Comparison of ENCODE assay signal across 8 cellular contexts in genomic region chr12:57751788-57752667, GRCh38. TPM values are rescaled to one million over a fixed set of nuclear protein-coding genes. Genes with fewer than 3 reads are reported as not detected.
DNase-seq lines count a peak whose midpoint lies in the region; ATAC-seq, FAIRE-seq and TF ChIP-seq lines count a peak whose summit lies in the region.

TSS of gene CDK4 (minus strand) at chr12:57752310. CDS start at chr12:57751717, 593 bp downstream.

- peak; percentile 82 to 92 (median 91) for TF ChIP-seq POLR2A in body of pancreas (IDR thresholded peaks at IDR 0.05)

- H3K36me3 ChIP-seq in body of pancreas (replicated peaks in 1 of 2; ENCODE audit: insufficient read depth in 1 of 2, low read depth in 2 of 2): peaks cover 0 to 4% of the 10 kb centered on the region in 2 donors

- TF ChIP-seq CTCF in 22Rv1 (IDR thresholded peaks at IDR 0.05) (no peak), body of pancreas (IDR thresholded peaks at IDR 0.05) (peak in 2 of 7 experiments; percentile 10 to 25)

- H3K27me3 ChIP-seq in body of pancreas: no peaks in the 10 kb centered on the region

- H3K9me3 ChIP-seq in body of pancreas: no peaks in the 10 kb centered on the region

- H3K4me3 ChIP-seq in body of pancreas: peak within 1 kb of the TSS; percentile 27 to 28

- H3K27ac ChIP-seq in 22Rv1 (peak within 1 kb of the TSS; percentile 91), body of pancreas (peak within 1 kb of the TSS; percentile 66 to 90 (median 80))

- DNase-seq in NCI-H2107 treated with DMSO at 0.1 percent for 48 hours (lab: John Stamatoyannopoulos, UW; ENCODE audit: unreplicated experiment): peak; percentile 98
- peak; percentile 100 for DNase-seq in body of pancreas
- peak; percentile 99 for DNase-seq in iPS DF 19.7 (ENCODE audit: low read depth, low spot score)
- peak; percentile 99 for DNase-seq in sciatic nerve (ENCODE audit: low spot score)

- FAIRE-seq in TTC549 (lab: Jason Lieb, UNC): peak; percentile 91

- H3K4me1 ChIP-seq in body of pancreas: peaks cover 38% of the 10 kb centered on the region

- peak; percentile 65 for ATAC-seq in GM18520 (IDR thresholded peaks at IDR 0.05; ENCODE audit: unreplicated experiment)
- peak; percentile 63 for ATAC-seq in HG03064 (IDR thresholded peaks at IDR 0.05; ENCODE audit: low read depth, unreplicated experiment)
- ATAC-seq in body of pancreas: peak; percentile 85
- ATAC-seq in sciatic nerve: peak; percentile 96

- intact Hi-C loops in body of pancreas (cut with DNase I): no loop called here
- intact Hi-C loops in sciatic nerve (cut with DNase I): no loop called here

- WGBS in body of pancreas, 2 donors: 0 to 1% methylated on average over 33 to 57 of the region's 58 CpGs

RNA-seq across cellular contexts. Expression of gene CDK4, which starts in this region (rescaled TPM):
- 10 to 100 TPM; 27.0 to 81.2 TPM for total RNA-seq in body of pancreas
- 54.0 TPM for total RNA-seq in sciatic nerve

Comparison
In these comparisons a context has a peak if more than half of its experiments do, and no peak if none do; other contexts are left out.
1. Peak in every context shown above with its lines: DNase-seq, ATAC-seq, H3K4me3 ChIP-seq and H3K27ac ChIP-seq.